1 cellular context compared by ENCODE assay signal in the genomic region with DNA sequence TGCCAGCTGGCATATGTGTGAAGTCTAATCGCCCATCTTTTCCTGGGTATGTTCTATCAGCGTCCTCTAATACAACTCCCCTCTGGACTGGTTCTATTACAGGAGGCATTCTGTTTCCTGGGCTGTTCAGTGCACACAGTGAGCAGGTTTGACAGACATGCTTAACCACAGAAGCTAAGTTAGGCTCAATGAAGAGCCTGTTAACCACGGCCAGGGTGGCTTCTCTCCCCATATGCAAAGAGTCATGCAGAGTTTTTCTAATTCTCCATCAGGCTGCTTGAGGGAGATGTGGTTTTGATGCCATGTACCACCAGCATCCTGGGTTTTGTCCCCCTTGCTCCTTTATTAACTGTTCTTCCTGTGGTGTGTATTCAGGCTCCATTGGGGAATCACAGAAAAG.
A peak's percentile ranks its signal among the peaks of the same experiment; 100 is the strongest.
TF ChIP-seq lines count a peak whose summit lies in the region.

No MANE protein-coding gene starts in this region.

TF ChIP-seq in GM12878, 131 proteins besides CTCF, POLR2A, EP300 and RAD21:
- TF ChIP-seq, protein P1, sequence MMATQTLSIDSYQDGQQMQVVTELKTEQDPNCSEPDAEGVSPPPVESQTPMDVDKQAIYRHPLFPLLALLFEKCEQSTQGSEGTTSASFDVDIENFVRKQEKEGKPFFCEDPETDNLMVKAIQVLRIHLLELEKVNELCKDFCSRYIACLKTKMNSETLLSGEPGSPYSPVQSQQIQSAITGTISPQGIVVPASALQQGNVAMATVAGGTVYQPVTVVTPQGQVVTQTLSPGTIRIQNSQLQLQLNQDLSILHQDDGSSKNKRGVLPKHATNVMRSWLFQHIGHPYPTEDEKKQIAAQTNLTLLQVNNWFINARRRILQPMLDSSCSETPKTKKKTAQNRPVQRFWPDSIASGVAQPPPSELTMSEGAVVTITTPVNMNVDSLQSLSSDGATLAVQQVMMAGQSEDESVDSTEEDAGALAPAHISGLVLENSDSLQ (IDR thresholded peaks at IDR 0.05), result peak; percentile 86
- peak; percentile 53; the same call in 1 of the 3 replicates for TF ChIP-seq POU2F2 (IDR thresholded peaks at IDR 0.05; ENCODE audit: borderline replicate concordance, low read depth, low read length)
- TF ChIP-seq, protein P2, sequence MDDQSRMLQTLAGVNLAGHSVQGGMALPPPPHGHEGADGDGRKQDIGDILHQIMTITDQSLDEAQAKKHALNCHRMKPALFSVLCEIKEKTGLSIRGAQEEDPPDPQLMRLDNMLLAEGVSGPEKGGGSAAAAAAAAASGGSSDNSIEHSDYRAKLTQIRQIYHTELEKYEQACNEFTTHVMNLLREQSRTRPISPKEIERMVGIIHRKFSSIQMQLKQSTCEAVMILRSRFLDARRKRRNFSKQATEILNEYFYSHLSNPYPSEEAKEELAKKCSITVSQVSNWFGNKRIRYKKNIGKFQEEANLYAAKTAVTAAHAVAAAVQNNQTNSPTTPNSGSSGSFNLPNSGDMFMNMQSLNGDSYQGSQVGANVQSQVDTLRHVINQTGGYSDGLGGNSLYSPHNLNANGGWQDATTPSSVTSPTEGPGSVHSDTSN (IDR thresholded peaks at IDR 0.05; ENCODE audit: insufficient replicate concordance, low read depth, low read length), result peak; percentile 69
- TF ChIP-seq RUNX3 (IDR thresholded peaks at IDR 0.05; ENCODE audit: low read length), result peak; percentile 73
- TF ChIP-seq, protein P3, sequence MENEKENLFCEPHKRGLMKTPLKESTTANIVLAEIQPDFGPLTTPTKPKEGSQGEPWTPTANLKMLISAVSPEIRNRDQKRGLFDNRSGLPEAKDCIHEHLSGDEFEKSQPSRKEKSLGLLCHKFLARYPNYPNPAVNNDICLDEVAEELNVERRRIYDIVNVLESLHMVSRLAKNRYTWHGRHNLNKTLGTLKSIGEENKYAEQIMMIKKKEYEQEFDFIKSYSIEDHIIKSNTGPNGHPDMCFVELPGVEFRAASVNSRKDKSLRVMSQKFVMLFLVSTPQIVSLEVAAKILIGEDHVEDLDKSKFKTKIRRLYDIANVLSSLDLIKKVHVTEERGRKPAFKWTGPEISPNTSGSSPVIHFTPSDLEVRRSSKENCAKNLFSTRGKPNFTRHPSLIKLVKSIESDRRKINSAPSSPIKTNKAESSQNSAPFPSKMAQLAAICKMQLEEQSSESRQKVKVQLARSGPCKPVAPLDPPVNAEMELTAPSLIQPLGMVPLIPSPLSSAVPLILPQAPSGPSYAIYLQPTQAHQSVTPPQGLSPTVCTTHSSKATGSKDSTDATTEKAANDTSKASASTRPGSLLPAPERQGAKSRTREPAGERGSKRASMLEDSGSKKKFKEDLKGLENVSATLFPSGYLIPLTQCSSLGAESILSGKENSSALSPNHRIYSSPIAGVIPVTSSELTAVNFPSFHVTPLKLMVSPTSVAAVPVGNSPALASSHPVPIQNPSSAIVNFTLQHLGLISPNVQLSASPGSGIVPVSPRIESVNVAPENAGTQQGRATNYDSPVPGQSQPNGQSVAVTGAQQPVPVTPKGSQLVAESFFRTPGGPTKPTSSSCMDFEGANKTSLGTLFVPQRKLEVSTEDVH (IDR thresholded peaks at IDR 0.05; ENCODE audit: low read depth, partially characterized antibody), result no peak
- no peak for TF ChIP-seq BACH1 (IDR thresholded peaks at IDR 0.05; ENCODE audit: borderline replicate concordance)
